ENCODE assay signal across 1 cellular context in the genomic region with DNA sequence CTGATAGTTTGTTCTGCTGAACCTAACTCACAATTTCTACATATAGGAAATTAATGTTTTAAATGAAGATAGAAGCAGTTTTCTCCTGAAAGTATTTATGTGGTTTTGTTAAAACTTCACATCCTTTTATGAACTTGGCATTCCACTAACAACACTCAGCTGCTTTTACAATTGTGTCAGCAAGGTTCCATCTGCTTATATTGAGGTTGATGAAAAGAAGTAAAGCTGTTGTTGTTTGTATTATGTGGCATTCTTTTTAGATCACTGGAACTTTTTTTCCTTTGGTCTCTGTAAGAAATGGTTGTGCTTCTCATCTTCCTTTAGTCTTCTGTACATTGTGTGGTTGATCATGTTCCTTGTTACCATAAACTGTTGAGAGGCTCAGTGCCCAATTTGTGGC.
TF ChIP-seq lines count a peak whose summit lies in the region.

No MANE protein-coding gene starts in this region.

TF ChIP-seq in HepG2, 621 proteins besides CTCF, POLR2A, EP300 and RAD21:
- TF ChIP-seq, protein P1, sequence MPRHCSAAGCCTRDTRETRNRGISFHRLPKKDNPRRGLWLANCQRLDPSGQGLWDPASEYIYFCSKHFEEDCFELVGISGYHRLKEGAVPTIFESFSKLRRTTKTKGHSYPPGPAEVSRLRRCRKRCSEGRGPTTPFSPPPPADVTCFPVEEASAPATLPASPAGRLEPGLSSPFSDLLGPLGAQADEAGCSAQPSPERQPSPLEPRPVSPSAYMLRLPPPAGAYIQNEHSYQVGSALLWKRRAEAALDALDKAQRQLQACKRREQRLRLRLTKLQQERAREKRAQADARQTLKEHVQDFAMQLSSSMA (CRISPR knock-in tag; IDR thresholded peaks at IDR 0.05), result no peak
- TF ChIP-seq SKI (IDR thresholded peaks at IDR 0.05; ENCODE audit: partially characterized antibody) (no peak), PREB (CRISPR knock-in tag; IDR thresholded peaks at IDR 0.05) (no peak), PHF8 (CRISPR knock-in tag; IDR thresholded peaks at IDR 0.05) (no peak), ZNF75D (CRISPR knock-in tag; IDR thresholded peaks at IDR 0.05; ENCODE audit: borderline replicate concordance) (no peak), ZNF350 (CRISPR knock-in tag; IDR thresholded peaks at IDR 0.05; ENCODE audit: borderline replicate concordance, low read depth) (no peak), ZNF547 (CRISPR knock-in tag; IDR thresholded peaks at IDR 0.05) (no peak), NR2F6 (IDR thresholded peaks at IDR 0.05) (no peak), NR2F6 (CRISPR knock-in tag; IDR thresholded peaks at IDR 0.05) (no peak), ZNF337 (CRISPR knock-in tag; IDR thresholded peaks at IDR 0.05; ENCODE audit: borderline replicate concordance, low read depth) (no peak)
